In genomic region chr18:79737426-79737825, GRCh38 we compare ENCODE assay signal across 24 cellular contexts. TPM values are rescaled to one million over a fixed set of nuclear protein-coding genes. Genes with fewer than 3 reads are reported as not detected.
DNase-seq lines count a peak whose midpoint lies in the region; ATAC-seq and TF ChIP-seq lines count a peak whose summit lies in the region.
"Had no signal": no experiment of that assay in that cellular context is flagged by ENCODE, and none has a peak within 500 bp of the region (broad histone marks: within the 10 kb centered on the region; RNA-seq: fewer than 3 reads in every experiment).

No MANE protein-coding gene starts in this region.

- TF ChIP-seq CTCF in osteoblast (IDR thresholded peaks at IDR 0.05; ENCODE audit: extremely low read depth, low read depth, low read length) (no peak), omental fat pad (IDR thresholded peaks at IDR 0.05) (no peak), PC-9 (conservative IDR thresholded peaks at IDR 0.05) (no peak)

- BruUV-seq in PC-9 (replicated peaks; lab: Mats Ljungman, UMichigan): no TSS peak

- no peaks in the 10 kb centered on the region for H3K79me2 ChIP-seq in osteoblast (ENCODE audit: insufficient read depth, low read length)
- no peaks in the 10 kb centered on the region for H3K79me2 ChIP-seq in PC-9 (ENCODE audit: low read depth)

- H3K4me2 ChIP-seq in osteoblast (ENCODE audit: insufficient read depth, low read length) (no peak overlapping the region), PC-9 (no peak overlapping the region)
- H3K4me2 ChIP-seq: BLaER1 treated with 17β-estradiol and CSF1 and Interleukin-3, amounts not matched to agents 10 nM and 100 nM; KMS-11 had no signal

- no peaks in the 10 kb centered on the region for H3K27me3 ChIP-seq in osteoblast (ENCODE audit: insufficient read depth, low read length)
- no peaks in the 10 kb centered on the region for H3K27me3 ChIP-seq in PC-9 (ENCODE audit: insufficient read depth, low read depth)

- no peak overlapping the region for H3K4me3 ChIP-seq in osteoblast (ENCODE audit: insufficient read depth, low read length)
- no peak overlapping the region for H3K4me3 ChIP-seq in PC-9
- H3K4me3 ChIP-seq: BLaER1 treated with 17β-estradiol and CSF1 and Interleukin-3, amounts not matched to agents 10 nM and 100 nM had no signal

- H3K27ac ChIP-seq in osteoblast (ENCODE audit: low read depth, low read length): no peak overlapping the region
- no peak overlapping the region for H3K27ac ChIP-seq in PC-9
- H3K27ac ChIP-seq: BLaER1 treated with 17β-estradiol and CSF1 and Interleukin-3, amounts not matched to agents 10 nM and 100 nM; KMS-11 had no signal

- H3K36me3 Mint-ChIP-seq in activated naive CD8-positive, alpha-beta T cell treated with anti-CD3 and anti-CD28 coated beads, Interleukin-2, amount 10 ng/mL, durations not matched to agents 7 days and 5 days: peaks cover 67% of the 10 kb centered on the region
- H3K36me3 Mint-ChIP-seq in activated naive CD8-positive, alpha-beta T cell treated with anti-CD3 and anti-CD28 coated beads for 36 hours: peaks cover 80% of the 10 kb centered on the region
- peaks cover 34% of the 10 kb centered on the region for H3K36me3 Mint-ChIP-seq in central memory CD8-positive, alpha-beta T cell (ENCODE audit: insufficient read depth)

- ATAC-seq in activated naive CD8-positive, alpha-beta T cell treated with anti-CD3 and anti-CD28 coated beads, Interleukin-2, amount 10 ng/mL, durations not matched to agents 7 days and 5 days (ENCODE audit: low read depth): no peak
- ATAC-seq in central memory CD8-positive, alpha-beta T cell (replicated peaks; ENCODE audit: extremely low read depth, poor library complexity, severe bottlenecking): no peak
- ATAC-seq in omental fat pad (ENCODE audit: low FRiP score): no peak
- ATAC-seq: PC-3, SK-N-SH treated with all-trans-retinoic acid at 6 μM for 48 hours had no signal

- no peak overlapping the region for H2AFZ ChIP-seq in osteoblast (ENCODE audit: low read length)
- no peak overlapping the region for H2AFZ ChIP-seq in PC-9

- CTCF ChIA-PET in PC-9 (lab: Charles Lee): no interaction called here

- H3K9me3 ChIP-seq in osteoblast (ENCODE audit: low read depth, low read length): peaks cover 8% of the 10 kb centered on the region
- H3K9me3 ChIP-seq in PC-9 (ENCODE audit: insufficient read depth, low read depth): no peaks in the 10 kb centered on the region; the same call in 1 of the 2 replicates

- no peaks in the 10 kb centered on the region for H3K9me2 ChIP-seq in PC-9 (ENCODE audit: insufficient read depth)

- H3K4me1 ChIP-seq in osteoblast (ENCODE audit: insufficient read depth, low read length) (no peaks in the 10 kb centered on the region), PC-9 (replicated peaks; ENCODE audit: insufficient read depth) (no peaks in the 10 kb centered on the region)

- no peak overlapping the region for H3K27ac Mint-ChIP-seq in activated naive CD8-positive, alpha-beta T cell treated with anti-CD3 and anti-CD28 coated beads, Interleukin-2, amount 10 ng/mL, durations not matched to agents 7 days and 5 days
- no peak overlapping the region for H3K27ac Mint-ChIP-seq in activated naive CD8-positive, alpha-beta T cell treated with anti-CD3 and anti-CD28 coated beads for 36 hours
- H3K27ac Mint-ChIP-seq in central memory CD8-positive, alpha-beta T cell (ENCODE audit: low read depth): peak overlapping the region; percentile 58

- POLR2A ChIA-PET in activated naive CD8-positive, alpha-beta T cell treated with anti-CD3 and anti-CD28 coated beads, Interleukin-2, amount 10 ng/mL, durations not matched to agents 7 days and 5 days (lab: Charles Lee): no interaction called here
- POLR2A ChIA-PET in PC-9 (lab: Charles Lee; ENCODE audit: unreplicated experiment): no interaction called here

- no peak overlapping the region for H3K4me3 Mint-ChIP-seq in activated naive CD8-positive, alpha-beta T cell treated with anti-CD3 and anti-CD28 coated beads, Interleukin-2, amount 10 ng/mL, durations not matched to agents 7 days and 5 days
- no peak overlapping the region for H3K4me3 Mint-ChIP-seq in activated naive CD8-positive, alpha-beta T cell treated with anti-CD3 and anti-CD28 coated beads for 36 hours
- no peak overlapping the region for H3K4me3 Mint-ChIP-seq in central memory CD8-positive, alpha-beta T cell
- H3K4me3 Mint-ChIP-seq: CD8-positive, alpha-beta T cell had no signal

- intact Hi-C loops in PC-9 (cut with micrococcal nuclease; ENCODE audit: unreplicated experiment): no loop called here

- peaks cover 3% of the 10 kb centered on the region for H3K9me3 Mint-ChIP-seq in activated naive CD8-positive, alpha-beta T cell treated with anti-CD3 and anti-CD28 coated beads, Interleukin-2, amount 10 ng/mL, durations not matched to agents 7 days and 5 days
- no peaks in the 10 kb centered on the region for H3K9me3 Mint-ChIP-seq in activated naive CD8-positive, alpha-beta T cell treated with anti-CD3 and anti-CD28 coated beads for 36 hours
- no peaks in the 10 kb centered on the region for H3K9me3 Mint-ChIP-seq in central memory CD8-positive, alpha-beta T cell
- H3K9me3 Mint-ChIP-seq: CD8-positive, alpha-beta T cell had no signal

- H3K4me1 Mint-ChIP-seq in activated naive CD8-positive, alpha-beta T cell treated with anti-CD3 and anti-CD28 coated beads, Interleukin-2, amount 10 ng/mL, durations not matched to agents 7 days and 5 days: peaks cover 2% of the 10 kb centered on the region
- H3K4me1 Mint-ChIP-seq in activated naive CD8-positive, alpha-beta T cell treated with anti-CD3 and anti-CD28 coated beads for 36 hours: no peaks in the 10 kb centered on the region
- H3K4me1 Mint-ChIP-seq in central memory CD8-positive, alpha-beta T cell: peaks cover 11% of the 10 kb centered on the region

- peaks cover 13% of the 10 kb centered on the region for H3K36me3 ChIP-seq in osteoblast (ENCODE audit: insufficient read depth, low read length)
- peaks cover 4% of the 10 kb centered on the region; the same call in 1 of the 2 replicates for H3K36me3 ChIP-seq in PC-9 (ENCODE audit: low read depth)

- H3F3A ChIP-seq in PC-9 (ENCODE audit: insufficient read depth, low read depth): no peaks in the 10 kb centered on the region

- H3K27me3 Mint-ChIP-seq in activated naive CD8-positive, alpha-beta T cell treated with anti-CD3 and anti-CD28 coated beads, Interleukin-2, amount 10 ng/mL, durations not matched to agents 7 days and 5 days: no peaks in the 10 kb centered on the region
- H3K27me3 Mint-ChIP-seq in activated naive CD8-positive, alpha-beta T cell treated with anti-CD3 and anti-CD28 coated beads for 36 hours: no peaks in the 10 kb centered on the region
- no peaks in the 10 kb centered on the region for H3K27me3 Mint-ChIP-seq in central memory CD8-positive, alpha-beta T cell

- H4K20me1 ChIP-seq in osteoblast (ENCODE audit: insufficient read depth, low read length): peaks cover 5% of the 10 kb centered on the region
- H4K20me1 ChIP-seq in PC-9 (ENCODE audit: insufficient read depth): no peaks in the 10 kb centered on the region

- peak; percentile 1 for DNase-seq in activated naive CD8-positive, alpha-beta T cell treated with anti-CD3 and anti-CD28 coated beads, Interleukin-2, amount 10 ng/mL, durations not matched to agents 7 days and 5 days
- DNase-seq in activated naive CD8-positive, alpha-beta T cell treated with anti-CD3 and anti-CD28 coated beads for 36 hours: no peak
- DNase-seq in central memory CD8-positive, alpha-beta T cell (ENCODE audit: low spot score in 2 of 2): no peak
- DNase-seq in osteoblast (ENCODE audit: insufficient read length, low spot score, missing footprints) (peak; percentile 42), NCI-H128 (lab: John Stamatoyannopoulos, UW; ENCODE audit: unreplicated experiment) (no peak), omental fat pad (ENCODE audit: low spot score) (no peak), PC-9 (no peak)
- DNase-seq: 8988T, DMS153, GOT3, HCEC 1CT, IMR-90, NCI-H1092 treated with DMSO at 0.1 percent for 48 hours, NCI-H1694 treated with DMSO at 0.1 percent for 48 hours, NCI-H2081 treated with DMSO at 0.1 percent for 48 hours, NCI-H2171 treated with DMSO at 0.1 percent for 48 hours, NCI-H446, NCI-H526, PC-3, RPMI8226 had no signal

RNA-seq across cellular contexts. Expression of gene CTDP1, which starts 57.8 kb away (rescaled TPM):
- 10 to 100 TPM; 41.6 to 42.5 TPM for total RNA-seq in activated naive CD8-positive, alpha-beta T cell treated with anti-CD3 and anti-CD28 coated beads, Interleukin-2, amount 10 ng/mL, durations not matched to agents 7 days and 5 days
- total RNA-seq in activated naive CD8-positive, alpha-beta T cell treated with anti-CD3 and anti-CD28 coated beads for 36 hours: 10 to 100 TPM; 44.4 to 44.6 TPM
- 25.0 and 26.8 TPM in 2 replicates for total RNA-seq in osteoblast
- total RNA-seq in omental fat pad: 10 to 100 TPM; 11.8 to 25.2 (median 16.0) TPM
- total RNA-seq in PC-9 (2021): 16.0 and 18.6 TPM in 2 replicates

Comparison
In these comparisons a context has a peak if more than half of its experiments do, and no peak if none do; other contexts are left out.
1. DNase-seq: peak in activated naive CD8-positive, alpha-beta T cell treated with anti-CD3 and anti-CD28 coated beads, Interleukin-2, amount 10 ng/mL, durations not matched to agents 7 days and 5 days (single experiment) and osteoblast (single experiment); none in activated naive CD8-positive, alpha-beta T cell treated with anti-CD3 and anti-CD28 coated beads for 36 hours (single experiment), central memory CD8-positive, alpha-beta T cell (0 of 2), NCI-H128 (single experiment), omental fat pad (single experiment) and PC-9 (0 of 2).